Comparison of ENCODE assay signal across 1 cellular context in the genomic region with DNA sequence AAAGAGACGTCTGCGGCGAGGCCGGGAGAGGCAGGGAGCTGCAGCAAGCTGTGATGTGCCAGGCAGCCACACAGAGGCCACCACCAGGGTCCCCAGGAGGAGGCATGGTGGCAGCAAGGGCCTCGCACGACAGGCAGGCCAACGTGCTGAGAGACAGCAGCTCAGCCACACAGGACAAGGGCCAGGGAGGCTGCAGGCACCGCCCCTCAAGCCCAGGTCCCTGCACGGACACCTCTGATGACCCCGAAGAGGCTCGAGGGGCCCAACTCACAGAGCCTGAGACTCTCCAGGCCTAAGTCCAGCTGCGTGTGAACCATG.
TF ChIP-seq lines count a peak whose summit lies in the region.

No MANE protein-coding gene starts in this region.

TF ChIP-seq in K562, 482 proteins besides CTCF, POLR2A, EP300 and RAD21:
- TF ChIP-seq, protein P1, sequence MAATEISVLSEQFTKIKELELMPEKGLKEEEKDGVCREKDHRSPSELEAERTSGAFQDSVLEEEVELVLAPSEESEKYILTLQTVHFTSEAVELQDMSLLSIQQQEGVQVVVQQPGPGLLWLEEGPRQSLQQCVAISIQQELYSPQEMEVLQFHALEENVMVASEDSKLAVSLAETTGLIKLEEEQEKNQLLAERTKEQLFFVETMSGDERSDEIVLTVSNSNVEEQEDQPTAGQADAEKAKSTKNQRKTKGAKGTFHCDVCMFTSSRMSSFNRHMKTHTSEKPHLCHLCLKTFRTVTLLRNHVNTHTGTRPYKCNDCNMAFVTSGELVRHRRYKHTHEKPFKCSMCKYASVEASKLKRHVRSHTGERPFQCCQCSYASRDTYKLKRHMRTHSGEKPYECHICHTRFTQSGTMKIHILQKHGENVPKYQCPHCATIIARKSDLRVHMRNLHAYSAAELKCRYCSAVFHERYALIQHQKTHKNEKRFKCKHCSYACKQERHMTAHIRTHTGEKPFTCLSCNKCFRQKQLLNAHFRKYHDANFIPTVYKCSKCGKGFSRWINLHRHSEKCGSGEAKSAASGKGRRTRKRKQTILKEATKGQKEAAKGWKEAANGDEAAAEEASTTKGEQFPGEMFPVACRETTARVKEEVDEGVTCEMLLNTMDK (IDR thresholded peaks at IDR 0.05; ENCODE audit: borderline replicate concordance, insufficient read depth, low read depth, low read length, poor library complexity, severe bottlenecking) = no peak
- TF ChIP-seq POLR2G (IDR thresholded peaks at IDR 0.05; ENCODE audit: low read depth, low read length) = peak; percentile 45; the same call in 1 of the 2 replicates
